In genomic region chr12:13913371-13913770, GRCh38 we compare ENCODE assay signal across 26 cellular contexts.
"Had no signal": no experiment of that assay in that cellular context is flagged by ENCODE, and none has a peak within 500 bp of the region (broad histone marks: within the 10 kb centered on the region; RNA-seq: fewer than 3 reads in every experiment).

No MANE protein-coding gene starts in this region.

- H3K27ac ChIP-seq: brain microvascular endothelial cell, esophagus squamous epithelium, right lobe of liver, thoracic aorta, uterus had no signal

- FAIRE-seq: astrocyte, frontal cortex, islet of Langerhans, TTC549 had no signal

- H3K36me3 ChIP-seq: brain microvascular endothelial cell, esophagus squamous epithelium, right lobe of liver, thoracic aorta, uterus had no signal

- H3K4me1 ChIP-seq: esophagus squamous epithelium, right lobe of liver, uterus had no signal

- H3K4me1 Mint-ChIP-seq: activated CD4-positive, alpha-beta memory T cell treated with anti-CD3 and anti-CD28 coated beads, Interleukin-2, amount 10 ng/mL, durations not matched to agents 7 days and 5 days; activated CD4-positive, alpha-beta T cell treated with anti-CD3 and anti-CD28 coated beads, Interleukin-2, amount 10 ng/mL, durations not matched to agents 24 days and 14 days; nephron had no signal

- H3K27me3 ChIP-seq: brain microvascular endothelial cell, esophagus squamous epithelium, right lobe of liver, uterus had no signal

- H3K9me3 Mint-ChIP-seq: activated CD4-positive, alpha-beta memory T cell treated with anti-CD3 and anti-CD28 coated beads, Interleukin-2, amount 10 ng/mL, durations not matched to agents 7 days and 5 days; activated CD4-positive, alpha-beta T cell treated with anti-CD3 and anti-CD28 coated beads, Interleukin-2, amount 10 ng/mL, durations not matched to agents 24 days and 14 days; activated T-cell treated with anti-CD3 and anti-CD28 coated beads, Interleukin-2, amount 50 U/mL, for 24 hours; nephron; stimulated activated naive CD8-positive, alpha-beta T cell treated with anti-CD3 and anti-CD28 coated beads, Interleukin-15, Interleukin-2, amounts not matched to agents 100 ng/mL and 50 ng/mL, for 24 hours had no signal

- DNase-seq: activated CD4-positive, alpha-beta memory T cell treated with anti-CD3 and anti-CD28 coated beads, Interleukin-2, amount 10 ng/mL, durations not matched to agents 7 days and 5 days; activated CD4-positive, alpha-beta T cell treated with anti-CD3 and anti-CD28 coated beads, Interleukin-2, amount 10 ng/mL, durations not matched to agents 24 days and 14 days; activated CD4-positive, CD25-positive, alpha-beta regulatory T cell treated with anti-CD3 and anti-CD28 coated beads, Interleukin-2, amount 50 U/mL, for 72 hours; activated CD8-positive, alpha-beta memory T cell treated with anti-CD3 and anti-CD28 coated beads, Interleukin-2, amount 50 U/mL, for 48 hours; activated gamma-delta T cell; activated naive CD4-positive, alpha-beta T cell treated with anti-CD3 and anti-CD28 coated beads, Interleukin-2, amount 50 U/mL, for 16 hours; activated T-cell treated with anti-CD3 and anti-CD28 coated beads, Interleukin-2, amount 50 U/mL, for 24 hours; amniotic stem cell; brain microvascular endothelial cell; caudate nucleus; cortex of kidney; esophagus squamous epithelium; left cardiac atrium; left ventricle myocardium superior; posterior cingulate gyrus; right lobe of liver; stimulated activated CD4-positive, alpha-beta T cell treated with anti-CD3 and anti-CD28 coated beads, Interleukin-4, amount 100 ng/mL, for 1 hour; T-helper 9 cell; uterus had no signal

- H3K27ac Mint-ChIP-seq: activated CD4-positive, alpha-beta memory T cell treated with anti-CD3 and anti-CD28 coated beads, Interleukin-2, amount 10 ng/mL, durations not matched to agents 7 days and 5 days; activated CD4-positive, alpha-beta T cell treated with anti-CD3 and anti-CD28 coated beads, Interleukin-2, amount 10 ng/mL, durations not matched to agents 24 days and 14 days; activated T-cell treated with anti-CD3 and anti-CD28 coated beads, Interleukin-2, amount 50 U/mL, for 24 hours; nephron; stimulated activated naive CD8-positive, alpha-beta T cell treated with anti-CD3 and anti-CD28 coated beads, Interleukin-15, Interleukin-2, amounts not matched to agents 100 ng/mL and 50 ng/mL, for 24 hours had no signal

- H3K4me3 Mint-ChIP-seq: activated CD4-positive, alpha-beta memory T cell treated with anti-CD3 and anti-CD28 coated beads, Interleukin-2, amount 10 ng/mL, durations not matched to agents 7 days and 5 days; activated CD4-positive, alpha-beta T cell treated with anti-CD3 and anti-CD28 coated beads, Interleukin-2, amount 10 ng/mL, durations not matched to agents 24 days and 14 days; activated T-cell treated with anti-CD3 and anti-CD28 coated beads, Interleukin-2, amount 50 U/mL, for 24 hours; nephron; stimulated activated naive CD8-positive, alpha-beta T cell treated with anti-CD3 and anti-CD28 coated beads, Interleukin-15, Interleukin-2, amounts not matched to agents 100 ng/mL and 50 ng/mL, for 24 hours had no signal

- H3K9me3 ChIP-seq: esophagus squamous epithelium, right lobe of liver, thoracic aorta, uterus had no signal

- ATAC-seq: left cardiac atrium, left ventricle myocardium superior, right lobe of liver had no signal

- H3K27me3 Mint-ChIP-seq: activated CD4-positive, alpha-beta T cell treated with anti-CD3 and anti-CD28 coated beads, Interleukin-2, amount 10 ng/mL, durations not matched to agents 24 days and 14 days had no signal

- H3K4me3 ChIP-seq: esophagus squamous epithelium, right lobe of liver, thoracic aorta, uterus had no signal
